Comparison of ENCODE assay signal across 10 cellular contexts in the genomic region with DNA sequence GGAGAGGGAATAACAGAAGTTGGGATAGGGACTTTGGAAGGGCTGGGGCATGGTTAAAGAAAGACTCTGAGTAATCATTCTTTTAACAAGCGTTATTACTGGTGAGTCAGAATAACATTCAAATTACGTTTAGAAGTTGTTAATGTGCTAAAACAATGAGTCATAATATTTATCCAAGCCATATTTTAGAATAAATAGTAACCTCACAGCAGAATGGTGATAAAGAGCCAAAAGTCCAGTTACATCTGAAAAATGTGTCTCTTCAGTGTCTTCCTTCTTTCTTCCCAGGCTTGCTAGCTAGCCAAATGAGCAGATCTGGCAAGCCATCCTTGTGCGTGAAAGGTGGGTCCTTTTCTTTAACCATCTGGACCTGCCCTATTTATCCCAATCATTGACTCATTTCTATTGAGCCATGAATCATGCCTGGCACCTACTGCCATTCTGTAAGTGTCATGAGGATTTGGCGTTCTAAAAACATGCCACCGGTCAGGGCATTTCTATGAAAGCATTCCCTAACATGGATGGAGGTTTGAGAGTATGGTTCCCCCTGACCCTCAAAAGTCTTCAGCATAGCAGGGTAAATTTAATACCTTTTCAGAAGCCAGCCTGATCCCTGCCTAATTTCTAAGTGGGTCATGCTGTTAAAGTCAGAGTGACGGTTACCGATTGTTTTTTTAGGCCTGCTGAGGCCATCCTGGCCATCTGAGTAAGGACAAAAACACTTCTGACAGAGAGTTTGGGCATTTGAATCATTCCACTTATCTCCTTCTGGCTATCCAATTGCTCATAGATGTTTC. TPM values are rescaled to one million over a fixed set of nuclear protein-coding genes. Genes with fewer than 3 reads are reported as not detected.
A peak's percentile ranks its signal among the peaks of the same experiment; 100 is the strongest.
DNase-seq lines count a peak whose midpoint lies in the region; ATAC-seq, FAIRE-seq and TF ChIP-seq lines count a peak whose summit lies in the region.
"Had no signal": no experiment of that assay in that cellular context is flagged by ENCODE, and none has a peak within 500 bp of the region (broad histone marks: within the 10 kb centered on the region; RNA-seq: fewer than 3 reads in every experiment).

No MANE protein-coding gene starts in this region.

- peaks cover 5% of the 10 kb centered on the region for H3K4me1 Mint-ChIP-seq in activated CD8-positive, alpha-beta memory T cell treated with anti-CD3 and anti-CD28 coated beads, Interleukin-2, amount 10 ng/mL, durations not matched to agents 7 days and 5 days
- H3K4me1 Mint-ChIP-seq: CD14-positive monocyte had no signal

- no peaks in the 10 kb centered on the region for H3K27me3 ChIP-seq in mammary epithelial cell (ENCODE audit: insufficient read depth, low read length)

- DNase-seq in 8988T (peak; percentile 26), HS-5 (ENCODE audit: low read depth) (peak; percentile 98), mammary epithelial cell (peak; percentile 88)
- no peak for DNase-seq in activated CD8-positive, alpha-beta memory T cell treated with anti-CD3 and anti-CD28 coated beads, Interleukin-2, amount 10 ng/mL, durations not matched to agents 7 days and 5 days
- no peak for DNase-seq in activated CD4-positive, alpha-beta T cell treated with anti-CD3 and anti-CD28 coated beads, Interleukin-2, amount 50 U/mL, for 1 hour
- DNase-seq: NCI-H1436 treated with DMSO at 0.1 percent for 48 hours had no signal

- 4% methylated on average over 7 of the region's 7 CpGs for WGBS in mammary epithelial cell (ENCODE audit: low coverage, missing lambda C conversion rate)

- CTCF ChIA-PET in mammary epithelial cell (lab: Charles Lee; ENCODE audit: low non-redundant PET): no interaction called here
- CTCF ChIA-PET in activated CD8-positive, alpha-beta memory T cell treated with anti-CD3 and anti-CD28 coated beads, Interleukin-2, amount 10 ng/mL, durations not matched to agents 7 days and 5 days (lab: Charles Lee): no interaction called here

- H3K36me3 Mint-ChIP-seq in activated CD8-positive, alpha-beta memory T cell treated with anti-CD3 and anti-CD28 coated beads, Interleukin-2, amount 10 ng/mL, durations not matched to agents 7 days and 5 days: no peaks in the 10 kb centered on the region
- H3K36me3 Mint-ChIP-seq: CD14-positive monocyte had no signal

- peaks cover 20% of the 10 kb centered on the region for H3K27me3 Mint-ChIP-seq in activated CD8-positive, alpha-beta memory T cell treated with anti-CD3 and anti-CD28 coated beads, Interleukin-2, amount 10 ng/mL, durations not matched to agents 7 days and 5 days

- H3K27ac ChIP-seq in mammary epithelial cell (ENCODE audit: insufficient read depth, low read depth, low read length): peak overlapping the region; percentile 93

- dilution Hi-C loops in mammary epithelial cell (cut with HindIII; ENCODE audit: low sequenced_read_pairs): no loop called here

- FAIRE-seq in islet of Langerhans (lab: Jason Lieb, UNC): peak; percentile 77

- no peaks in the 10 kb centered on the region for H3K9me3 Mint-ChIP-seq in activated CD8-positive, alpha-beta memory T cell treated with anti-CD3 and anti-CD28 coated beads, Interleukin-2, amount 10 ng/mL, durations not matched to agents 7 days and 5 days (ENCODE audit: low read depth)

- no peaks in the 10 kb centered on the region for H3K36me3 ChIP-seq in mammary epithelial cell (ENCODE audit: insufficient read depth, low read length)

- no peaks in the 10 kb centered on the region for H3K9me3 ChIP-seq in mammary epithelial cell (replicated peaks; ENCODE audit: insufficient read depth, low read length)

- H3K4me2 ChIP-seq in mammary epithelial cell (ENCODE audit: insufficient read depth, low read depth, low read length): peak overlapping the region; percentile 84

- H3K79me2 ChIP-seq in mammary epithelial cell (ENCODE audit: insufficient read depth, low read length): no peaks in the 10 kb centered on the region

- no peak for TF ChIP-seq CTCF in mammary epithelial cell (conservative IDR thresholded peaks at IDR 0.05 in 1 of 2, IDR thresholded peaks at IDR 0.05 in 1 of 2; ENCODE audit: extremely low read depth in 1 of 2, insufficient read depth in 1 of 2, low read depth in 1 of 2, low read length in 2 of 2)

- no peak overlapping the region for H3K27ac Mint-ChIP-seq in activated CD8-positive, alpha-beta memory T cell treated with anti-CD3 and anti-CD28 coated beads, Interleukin-2, amount 10 ng/mL, durations not matched to agents 7 days and 5 days
- H3K27ac Mint-ChIP-seq: CD14-positive monocyte had no signal

- H3K4me1 ChIP-seq in mammary epithelial cell (ENCODE audit: insufficient read depth, low read length): peaks cover 23% of the 10 kb centered on the region

- no peaks in the 10 kb centered on the region for H4K20me1 ChIP-seq in mammary epithelial cell (ENCODE audit: insufficient read depth, low read length)

- BruUV-seq in mammary epithelial cell (replicated peaks; lab: Mats Ljungman, UMichigan): no TSS peak

- no peak for ATAC-seq in activated CD8-positive, alpha-beta memory T cell treated with anti-CD3 and anti-CD28 coated beads, Interleukin-2, amount 10 ng/mL, durations not matched to agents 7 days and 5 days
- ATAC-seq in GM18907 (IDR thresholded peaks at IDR 0.05; ENCODE audit: unreplicated experiment): no peak
- ATAC-seq in GM21447 (IDR thresholded peaks at IDR 0.05; ENCODE audit: unreplicated experiment): no peak

- in situ Hi-C loops in mammary epithelial cell (cut with MboI; ENCODE audit: low sequenced_read_pairs in 2 of 2): no loop called here

- H3K4me3 Mint-ChIP-seq in activated CD8-positive, alpha-beta memory T cell treated with anti-CD3 and anti-CD28 coated beads, Interleukin-2, amount 10 ng/mL, durations not matched to agents 7 days and 5 days: no peak overlapping the region
- H3K4me3 Mint-ChIP-seq: CD14-positive monocyte had no signal

- intact Hi-C loops in mammary epithelial cell (cut with micrococcal nuclease): loop anchor here (1.0 kb wide), 3 partner anchors 17 to 42 kb away; no protein-coding TSS in a partner anchor

- H3K9ac ChIP-seq in mammary epithelial cell (ENCODE audit: insufficient read depth, low read length): peak overlapping the region; percentile 41

- peak overlapping the region; percentile 7 to 38 (median 26) for H3K4me3 ChIP-seq in mammary epithelial cell (replicated peaks in 1 of 3; ENCODE audit: insufficient read depth in 1 of 3, low read depth in 2 of 3, low read length in 3 of 3)

- peak overlapping the region; percentile 67 for H2AFZ ChIP-seq in mammary epithelial cell (ENCODE audit: low read depth, low read length)

RNA-seq across cellular contexts. Expression of gene MYPN, which starts 26.8 kb away (rescaled TPM):
- total RNA-seq in mammary epithelial cell: 1 to 10 TPM; 1.8 to 3.0 TPM
- polyA plus RNA-seq in mammary epithelial cell: 2.2 TPM
- 2.3 TPM for polyA minus RNA-seq in mammary epithelial cell
- not detected for total RNA-seq in activated CD8-positive, alpha-beta memory T cell treated with anti-CD3 and anti-CD28 coated beads, Interleukin-2, amount 10 ng/mL, durations not matched to agents 7 days and 5 days
- polyA plus RNA-seq: CD14-positive monocyte had no signal

Comparison
In these comparisons a context has a peak if more than half of its experiments do, and no peak if none do; other contexts are left out.
1. DNase-seq: peak in 8988T (single experiment), HS-5 (single experiment) and mammary epithelial cell (single experiment); none in activated CD8-positive, alpha-beta memory T cell treated with anti-CD3 and anti-CD28 coated beads, Interleukin-2, amount 10 ng/mL, durations not matched to agents 7 days and 5 days (single experiment) and activated CD4-positive, alpha-beta T cell treated with anti-CD3 and anti-CD28 coated beads, Interleukin-2, amount 50 U/mL, for 1 hour (single experiment).